In the genomic region with DNA sequence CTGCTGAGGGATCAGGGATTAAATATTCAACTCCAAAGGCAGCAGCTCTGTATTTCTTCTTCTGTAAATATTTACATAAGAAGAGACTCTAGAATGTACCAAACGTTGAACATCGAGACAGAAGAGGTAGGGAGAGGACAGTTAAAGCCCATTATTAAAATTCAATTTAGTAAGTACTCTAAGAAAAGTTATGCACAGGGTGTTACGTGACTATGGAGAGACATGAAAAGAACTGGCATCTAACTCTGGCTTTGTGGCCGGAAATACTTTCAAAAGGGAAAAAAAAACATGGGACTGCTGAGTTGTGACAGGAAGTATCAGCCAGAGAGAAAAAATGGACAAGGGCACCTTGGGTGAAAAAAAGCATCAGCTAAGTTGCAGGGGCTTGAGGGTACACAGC, we compare ENCODE assay signal across 13 cellular contexts. TPM values are rescaled to one million over a fixed set of nuclear protein-coding genes. Genes with fewer than 3 reads are reported as not detected.
DNase-seq lines count a peak whose midpoint lies in the region; ATAC-seq, FAIRE-seq and TF ChIP-seq lines count a peak whose summit lies in the region.
"Had no signal": no experiment of that assay in that cellular context is flagged by ENCODE, and none has a peak within 500 bp of the region (broad histone marks: within the 10 kb centered on the region; RNA-seq: fewer than 3 reads in every experiment).

No MANE protein-coding gene starts in this region.

- POLR2A ChIA-PET in naive thymus-derived CD8-positive, alpha-beta T cell (lab: Charles Lee): no interaction called here

- DNase-seq in T-helper 2 cell treated with Interferon-gamma antibody and Interleukin-4, amounts not matched to agents 5 μg/mL and 100 μg/mL, for 36 hours (ENCODE audit: low spot score): no peak
- DNase-seq in T-helper 2 cell (no peak), HL-60 (ENCODE audit: low read depth in 1 of 2, low spot score in 1 of 2) (peak in 1 of 2 experiments; percentile 12), NCI-H1694 treated with DMSO at 0.1 percent for 48 hours (lab: John Stamatoyannopoulos, UW) (no peak), GM12892 (ENCODE audit: insufficient read length) (no peak)
- DNase-seq in central memory CD8-positive, alpha-beta T cell (ENCODE audit: low spot score in 2 of 2): no peak
- DNase-seq in naive thymus-derived CD8-positive, alpha-beta T cell: peak in 3 of 10 donors; percentile 14 to 30 (median 17)
- DNase-seq: foreskin keratinocyte; left lung; NCI-H187 treated with DMSO at 0.1 percent for 48 hours; ovary; stimulated activated CD4-positive, alpha-beta T cell treated with anti-CD3 and anti-CD28 coated beads, Interleukin-2, amount 100 ng/mL, for 48 hours had no signal

- H3K27me3 ChIP-seq in HL-60 (ENCODE audit: insufficient read depth, poor library complexity, severe bottlenecking): no peaks in the 10 kb centered on the region
- H3K27me3 ChIP-seq: foreskin keratinocyte, left lung, ovary had no signal

- H3K27ac Mint-ChIP-seq in T-helper 2 cell treated with Interferon-gamma antibody and Interleukin-4, amounts not matched to agents 5 μg/mL and 100 μg/mL, for 36 hours: peak overlapping the region; percentile 38
- peak overlapping the region; percentile 68 for H3K27ac Mint-ChIP-seq in central memory CD8-positive, alpha-beta T cell (ENCODE audit: low read depth)
- peak overlapping the region in 7 of 10 donors; percentile 10 to 69 (median 41) for H3K27ac Mint-ChIP-seq in naive thymus-derived CD8-positive, alpha-beta T cell

- H3K27ac ChIP-seq in HL-60 (replicated peaks): peak overlapping the region; percentile 13
- H3K27ac ChIP-seq: foreskin keratinocyte, left lung, ovary had no signal

- peaks cover 10% of the 10 kb centered on the region for H3K36me3 Mint-ChIP-seq in T-helper 2 cell treated with Interferon-gamma antibody and Interleukin-4, amounts not matched to agents 5 μg/mL and 100 μg/mL, for 36 hours (ENCODE audit: low read depth)
- H3K36me3 Mint-ChIP-seq in central memory CD8-positive, alpha-beta T cell (ENCODE audit: insufficient read depth): peaks cover 1% of the 10 kb centered on the region
- peaks cover 5 to 19% (median 6%) of the 10 kb centered on the region in 3 donors for H3K36me3 Mint-ChIP-seq in naive thymus-derived CD8-positive, alpha-beta T cell

- peak overlapping the region; percentile 31 for H3K4me3 Mint-ChIP-seq in T-helper 2 cell treated with Interferon-gamma antibody and Interleukin-4, amounts not matched to agents 5 μg/mL and 100 μg/mL, for 36 hours
- peak overlapping the region; percentile 29 for H3K4me3 Mint-ChIP-seq in central memory CD8-positive, alpha-beta T cell
- H3K4me3 Mint-ChIP-seq in naive thymus-derived CD8-positive, alpha-beta T cell: peak overlapping the region in 9 of 10 donors; percentile 16 to 72 (median 56)

- no peak for FAIRE-seq in GM12892 (lab: Jason Lieb, UNC)

- TF ChIP-seq CTCF in HL-60 (IDR thresholded peaks at IDR 0.05; ENCODE audit: insufficient read depth, low read length): no peak

- no peak for ATAC-seq in central memory CD8-positive, alpha-beta T cell (replicated peaks; ENCODE audit: extremely low read depth, poor library complexity, severe bottlenecking)
- ATAC-seq in naive thymus-derived CD8-positive, alpha-beta T cell: peak; percentile 49 to 50
- ATAC-seq in HG02571 (IDR thresholded peaks at IDR 0.05; ENCODE audit: unreplicated experiment): no peak
- ATAC-seq: foreskin keratinocyte, left lung had no signal

- no peak overlapping the region for H3K4me3 ChIP-seq in HL-60 (replicated peaks; ENCODE audit: insufficient read depth, low read length)
- H3K4me3 ChIP-seq: left lung, ovary had no signal

- no peaks in the 10 kb centered on the region for H3K27me3 Mint-ChIP-seq in T-helper 2 cell treated with Interferon-gamma antibody and Interleukin-4, amounts not matched to agents 5 μg/mL and 100 μg/mL, for 36 hours (ENCODE audit: low read depth)
- H3K27me3 Mint-ChIP-seq in central memory CD8-positive, alpha-beta T cell: no peaks in the 10 kb centered on the region
- H3K27me3 Mint-ChIP-seq in naive thymus-derived CD8-positive, alpha-beta T cell: no peaks in the 10 kb centered on the region

- no peaks in the 10 kb centered on the region for H3K9me3 Mint-ChIP-seq in T-helper 2 cell treated with Interferon-gamma antibody and Interleukin-4, amounts not matched to agents 5 μg/mL and 100 μg/mL, for 36 hours
- no peaks in the 10 kb centered on the region for H3K9me3 Mint-ChIP-seq in central memory CD8-positive, alpha-beta T cell
- H3K9me3 Mint-ChIP-seq in naive thymus-derived CD8-positive, alpha-beta T cell: peaks cover 0 to 9% (median 2%) of the 10 kb centered on the region in 9 donors

- TF ChIP-seq POLR2A in GM12892 (IDR thresholded peaks at IDR 0.05; ENCODE audit: low read depth, low read length): no peak

- peaks cover 22% of the 10 kb centered on the region for H3K4me1 Mint-ChIP-seq in T-helper 2 cell treated with Interferon-gamma antibody and Interleukin-4, amounts not matched to agents 5 μg/mL and 100 μg/mL, for 36 hours (ENCODE audit: low read depth)
- peaks cover 19% of the 10 kb centered on the region for H3K4me1 Mint-ChIP-seq in central memory CD8-positive, alpha-beta T cell
- H3K4me1 Mint-ChIP-seq in naive thymus-derived CD8-positive, alpha-beta T cell: peaks cover 16 to 49% (median 38%) of the 10 kb centered on the region in 4 donors

RNA-seq across cellular contexts. Expression of gene LNX2, which starts 36.7 kb away (rescaled TPM):
- 10 to 100 TPM; 10.0 to 10.8 TPM for total RNA-seq in naive thymus-derived CD8-positive, alpha-beta T cell
- polyA plus RNA-seq in naive thymus-derived CD8-positive, alpha-beta T cell: 1 to 10 TPM; 2.5 to 3.1 (median 2.8) TPM
- 3.2 TPM for polyA plus RNA-seq in GM12892 (2012; ENCODE audit: missing spikeins)

RNA-seq across cellular contexts. Expression of gene POLR1D, which starts 38.0 kb away (rescaled TPM):
- total RNA-seq in naive thymus-derived CD8-positive, alpha-beta T cell: 100 to 1,000 TPM; 160 to 165 TPM
- polyA plus RNA-seq in naive thymus-derived CD8-positive, alpha-beta T cell: 100 to 1,000 TPM; 115 to 136 (median 126) TPM
- 189 TPM for polyA plus RNA-seq in GM12892 (2012; ENCODE audit: missing spikeins)

Comparison
In these comparisons a context has a peak if more than half of its experiments do, and no peak if none do; other contexts are left out.
1. ATAC-seq: peak in naive thymus-derived CD8-positive, alpha-beta T cell (2 of 2); none in central memory CD8-positive, alpha-beta T cell (single experiment) and HG02571 (single experiment).
2. Peak in every context shown above with its lines, with median percentiles within 50 percentile points of each other: H3K27ac Mint-ChIP-seq and H3K4me3 Mint-ChIP-seq.